ENCODE assay signal across 13 cellular contexts in the genomic region with DNA sequence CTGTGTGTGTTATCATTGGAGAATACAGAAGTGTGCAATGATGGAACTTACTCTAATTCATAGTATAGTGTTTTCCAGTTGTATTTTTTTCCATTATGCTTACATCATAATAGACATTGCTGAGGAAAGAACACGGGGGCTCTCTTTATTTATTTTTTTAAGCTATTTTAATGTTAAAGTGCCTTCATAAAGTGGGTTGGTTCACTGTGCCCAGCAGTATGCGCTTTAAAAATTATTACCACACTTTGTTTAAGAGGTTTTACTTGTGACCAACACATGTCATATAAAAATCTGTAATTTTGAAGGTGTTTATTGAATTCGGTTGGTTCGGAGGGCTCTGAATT.
DNase-seq lines count a peak whose midpoint lies in the region; ATAC-seq and TF ChIP-seq lines count a peak whose summit lies in the region.
"Had no signal": no experiment of that assay in that cellular context is flagged by ENCODE, and none has a peak within 500 bp of the region (broad histone marks: within the 10 kb centered on the region; RNA-seq: fewer than 3 reads in every experiment).

No MANE protein-coding gene starts in this region.

- no peak overlapping the region for H3K4me3 Mint-ChIP-seq in activated CD8-positive, alpha-beta T cell treated with anti-CD3 and anti-CD28 coated beads for 36 hours
- H3K4me3 Mint-ChIP-seq in activated CD8-positive, alpha-beta T cell treated with anti-CD3 and anti-CD28 coated beads, Interleukin-2, amount 10 ng/mL, durations not matched to agents 7 days and 5 days, result no peak overlapping the region
- no peak overlapping the region for H3K4me3 Mint-ChIP-seq in activated naive CD8-positive, alpha-beta T cell
- H3K4me3 Mint-ChIP-seq in stimulated activated naive CD8-positive, alpha-beta T cell treated with anti-CD3 and anti-CD28 coated beads, Interleukin-15, amount 100 ng/mL, for 72 hours, result peak overlapping the region in 1 of 2 donors; percentile 30
- H3K4me3 Mint-ChIP-seq: activated CD4-positive, alpha-beta T cell treated with anti-CD3 and anti-CD28 coated beads, Interleukin-2, amount 10 ng/mL, durations not matched to agents 7 days and 5 days had no signal

- H3K27ac ChIP-seq in hepatocyte, result peak overlapping the region; percentile 74
- H3K27ac ChIP-seq: upper lobe of right lung had no signal

- peaks cover 30% of the 10 kb centered on the region for H3K79me2 ChIP-seq in hepatocyte

- no peaks in the 10 kb centered on the region for H3K36me3 ChIP-seq in hepatocyte (replicated peaks; ENCODE audit: insufficient read depth, low read depth)

- no peak overlapping the region for H2AFZ ChIP-seq in hepatocyte

- no peak for TF ChIP-seq CTCF in activated CD8-positive, alpha-beta T cell treated with anti-CD3 and anti-CD28 coated beads for 36 hours (IDR thresholded peaks at IDR 0.05)
- no peak for TF ChIP-seq CTCF in hepatocyte (IDR thresholded peaks at IDR 0.05; ENCODE audit: poor library complexity)

- ATAC-seq in activated CD8-positive, alpha-beta T cell treated with anti-CD3 and anti-CD28 coated beads for 36 hours, result no peak
- ATAC-seq in activated CD8-positive, alpha-beta T cell treated with anti-CD3 and anti-CD28 coated beads, Interleukin-2, amount 10 ng/mL, durations not matched to agents 7 days and 5 days, result no peak
- no peak for ATAC-seq in stimulated activated naive CD8-positive, alpha-beta T cell treated with anti-CD3 and anti-CD28 coated beads, Interleukin-15, amount 100 ng/mL, for 72 hours
- no peak for ATAC-seq in activated CD4-positive, CD25-positive, alpha-beta regulatory T cell treated with anti-CD3 and anti-CD28 coated beads, Interleukin-2, amount 50 U/mL, for 24 hours

- H3K9me3 Mint-ChIP-seq in activated CD8-positive, alpha-beta T cell treated with anti-CD3 and anti-CD28 coated beads for 36 hours, result no peaks in the 10 kb centered on the region
- H3K9me3 Mint-ChIP-seq in activated CD8-positive, alpha-beta T cell treated with anti-CD3 and anti-CD28 coated beads, Interleukin-2, amount 10 ng/mL, durations not matched to agents 7 days and 5 days (ENCODE audit: insufficient read depth), result no peaks in the 10 kb centered on the region
- H3K9me3 Mint-ChIP-seq in activated naive CD8-positive, alpha-beta T cell (ENCODE audit: low read depth), result no peaks in the 10 kb centered on the region
- H3K9me3 Mint-ChIP-seq in stimulated activated naive CD8-positive, alpha-beta T cell treated with anti-CD3 and anti-CD28 coated beads, Interleukin-15, amount 100 ng/mL, for 72 hours, result no peaks in the 10 kb centered on the region
- H3K9me3 Mint-ChIP-seq: activated CD4-positive, alpha-beta T cell treated with anti-CD3 and anti-CD28 coated beads, Interleukin-2, amount 10 ng/mL, durations not matched to agents 7 days and 5 days had no signal

- no peaks in the 10 kb centered on the region for H3K9me3 ChIP-seq in hepatocyte (ENCODE audit: low read depth)
- H3K9me3 ChIP-seq: heart left ventricle, upper lobe of right lung had no signal

- H3K4me2 ChIP-seq in hepatocyte, result peak overlapping the region; percentile 29

- H4K20me1 ChIP-seq in hepatocyte (ENCODE audit: insufficient read depth, poor library complexity, severe bottlenecking), result peaks cover 4% of the 10 kb centered on the region

- peak overlapping the region; percentile 67 for H3K27ac Mint-ChIP-seq in activated CD8-positive, alpha-beta T cell treated with anti-CD3 and anti-CD28 coated beads for 36 hours
- H3K27ac Mint-ChIP-seq in activated CD8-positive, alpha-beta T cell treated with anti-CD3 and anti-CD28 coated beads, Interleukin-2, amount 10 ng/mL, durations not matched to agents 7 days and 5 days, result no peak overlapping the region
- H3K27ac Mint-ChIP-seq in activated naive CD8-positive, alpha-beta T cell, result peak overlapping the region; percentile 58
- H3K27ac Mint-ChIP-seq in stimulated activated naive CD8-positive, alpha-beta T cell treated with anti-CD3 and anti-CD28 coated beads, Interleukin-15, amount 100 ng/mL, for 72 hours, result peak overlapping the region; percentile 42 to 72
- H3K27ac Mint-ChIP-seq: activated CD4-positive, alpha-beta T cell treated with anti-CD3 and anti-CD28 coated beads, Interleukin-2, amount 10 ng/mL, durations not matched to agents 7 days and 5 days had no signal

- no peaks in the 10 kb centered on the region for H3K9me2 ChIP-seq in hepatocyte (replicated peaks; ENCODE audit: insufficient read depth)

- CTCF ChIA-PET in activated CD8-positive, alpha-beta T cell treated with anti-CD3 and anti-CD28 coated beads for 36 hours (lab: Charles Lee), result interaction anchor here (1.2 to 3.8 kb wide), 3 partner anchors 45 to 77 kb away, joined by 3 to 12 read pairs (median 3); no protein-coding TSS in a partner anchor
- CTCF ChIA-PET in activated CD8-positive, alpha-beta T cell treated with anti-CD3 and anti-CD28 coated beads, Interleukin-2, amount 10 ng/mL, durations not matched to agents 7 days and 5 days (lab: Charles Lee), result interaction anchor here (1.1 kb wide), 1 partner anchor 73 kb away, joined by 3 read pairs; no protein-coding TSS in a partner anchor

- no peak overlapping the region for H3K4me3 ChIP-seq in hepatocyte
- H3K4me3 ChIP-seq: heart left ventricle, upper lobe of right lung had no signal

- intact Hi-C loops in activated CD8-positive, alpha-beta T cell treated with anti-CD3 and anti-CD28 coated beads for 36 hours (cut with micrococcal nuclease), result loop anchor here (5.0 kb wide), 1 partner anchor 40 kb away; no protein-coding TSS in a partner anchor

- H3K27me3 ChIP-seq in hepatocyte, result no peaks in the 10 kb centered on the region
- H3K27me3 ChIP-seq: heart left ventricle, upper lobe of right lung had no signal

- peaks cover 27% of the 10 kb centered on the region for H3K4me1 Mint-ChIP-seq in activated CD8-positive, alpha-beta T cell treated with anti-CD3 and anti-CD28 coated beads for 36 hours (ENCODE audit: low read depth)
- peaks cover 2% of the 10 kb centered on the region for H3K4me1 Mint-ChIP-seq in activated CD8-positive, alpha-beta T cell treated with anti-CD3 and anti-CD28 coated beads, Interleukin-2, amount 10 ng/mL, durations not matched to agents 7 days and 5 days (ENCODE audit: low read depth)
- H3K4me1 Mint-ChIP-seq in activated naive CD8-positive, alpha-beta T cell (ENCODE audit: low read depth), result peaks cover 41% of the 10 kb centered on the region
- H3K4me1 Mint-ChIP-seq in stimulated activated naive CD8-positive, alpha-beta T cell treated with anti-CD3 and anti-CD28 coated beads, Interleukin-15, amount 100 ng/mL, for 72 hours, result peaks cover 51% of the 10 kb centered on the region

- DNase-seq in activated CD8-positive, alpha-beta T cell treated with anti-CD3 and anti-CD28 coated beads for 36 hours, result no peak
- no peak for DNase-seq in activated CD8-positive, alpha-beta T cell treated with anti-CD3 and anti-CD28 coated beads, Interleukin-2, amount 10 ng/mL, durations not matched to agents 7 days and 5 days
- DNase-seq in hepatocyte (ENCODE audit: low spot score) (no peak), NCI-H1417 (lab: John Stamatoyannopoulos, UW) (no peak), DMS79 (lab: John Stamatoyannopoulos, UW) (no peak)
- DNase-seq in stimulated activated naive CD8-positive, alpha-beta T cell treated with anti-CD3 and anti-CD28 coated beads, Interleukin-15, amount 100 ng/mL, for 72 hours, result no peak
- DNase-seq: activated CD4-positive, alpha-beta T cell treated with anti-CD3 and anti-CD28 coated beads, Interleukin-2, amount 10 ng/mL, durations not matched to agents 7 days and 5 days; activated effector memory CD4-positive, alpha-beta T cell treated with anti-CD3 and anti-CD28 coated beads, Interleukin-2, amount 50 U/mL, for 16 hours; heart left ventricle; NCI-H2029; upper lobe of right lung had no signal

- POLR2A ChIA-PET in activated CD8-positive, alpha-beta T cell treated with anti-CD3 and anti-CD28 coated beads for 36 hours (lab: Charles Lee), result interaction anchor here (0.9 to 1.3 kb wide), 2 partner anchors 17 to 21 kb away, joined by 3 to 4 read pairs; no protein-coding TSS in a partner anchor
- POLR2A ChIA-PET in activated CD8-positive, alpha-beta T cell treated with anti-CD3 and anti-CD28 coated beads, Interleukin-2, amount 10 ng/mL, durations not matched to agents 7 days and 5 days (lab: Charles Lee), result no interaction called here

- 58% methylated on average over 4 of the region's 4 CpGs for WGBS in hepatocyte (ENCODE audit: low lambda C conversion rate, missing lambda C conversion rate)

- peaks cover 16% of the 10 kb centered on the region for H3K36me3 Mint-ChIP-seq in activated CD8-positive, alpha-beta T cell treated with anti-CD3 and anti-CD28 coated beads for 36 hours (ENCODE audit: low read depth)
- peaks cover 11% of the 10 kb centered on the region for H3K36me3 Mint-ChIP-seq in activated CD8-positive, alpha-beta T cell treated with anti-CD3 and anti-CD28 coated beads, Interleukin-2, amount 10 ng/mL, durations not matched to agents 7 days and 5 days (ENCODE audit: low read depth)
- peaks cover 10% of the 10 kb centered on the region for H3K36me3 Mint-ChIP-seq in activated naive CD8-positive, alpha-beta T cell

- peaks cover 14% of the 10 kb centered on the region for H3K4me1 ChIP-seq in hepatocyte (ENCODE audit: insufficient read depth)
- H3K4me1 ChIP-seq: upper lobe of right lung had no signal

- H3K27me3 Mint-ChIP-seq in activated CD8-positive, alpha-beta T cell treated with anti-CD3 and anti-CD28 coated beads for 36 hours, result no peaks in the 10 kb centered on the region
- H3K27me3 Mint-ChIP-seq in activated CD8-positive, alpha-beta T cell treated with anti-CD3 and anti-CD28 coated beads, Interleukin-2, amount 10 ng/mL, durations not matched to agents 7 days and 5 days (ENCODE audit: low read depth), result no peaks in the 10 kb centered on the region
- no peaks in the 10 kb centered on the region for H3K27me3 Mint-ChIP-seq in activated naive CD8-positive, alpha-beta T cell
- no peaks in the 10 kb centered on the region for H3K27me3 Mint-ChIP-seq in stimulated activated naive CD8-positive, alpha-beta T cell treated with anti-CD3 and anti-CD28 coated beads, Interleukin-15, amount 100 ng/mL, for 72 hours
- H3K27me3 Mint-ChIP-seq: activated CD4-positive, alpha-beta T cell treated with anti-CD3 and anti-CD28 coated beads, Interleukin-2, amount 10 ng/mL, durations not matched to agents 7 days and 5 days had no signal
